In genomic region chr21:36134820-36135390, GRCh38 we compare ENCODE assay signal across 8 cellular contexts. TPM values are rescaled to one million over a fixed set of nuclear protein-coding genes. Genes with fewer than 3 reads are reported as not detected.
DNase-seq lines count a peak whose midpoint lies in the region; ATAC-seq and TF ChIP-seq lines count a peak whose summit lies in the region.

TSS of gene CBR3 (plus strand) at chr21:36135079. CDS start at chr21:36135193, 114 bp downstream.

- H3K36me3 Mint-ChIP-seq in dendritic cell treated with granulocyte-macrophage colony-stimulating factor and Interleukin-4, amounts not matched to agents 40 ng/mL and 50 ng/mL, for 4 days (ENCODE audit: low read depth): peaks cover 27% of the 10 kb centered on the region

- H3K27me3 Mint-ChIP-seq in dendritic cell treated with granulocyte-macrophage colony-stimulating factor and Interleukin-4, amounts not matched to agents 40 ng/mL and 50 ng/mL, for 4 days: peaks cover 3% of the 10 kb centered on the region

- POLR2A ChIA-PET in BJ (lab: Charles Lee): no interaction called here

- peak within 1 kb of the TSS in 2 of 3 donors; percentile 29 to 63 for H3K27ac ChIP-seq in right lobe of liver

- peaks cover 0 to 13% (median 6%) of the 10 kb centered on the region in 4 donors for H3K4me1 ChIP-seq in right lobe of liver

- peaks cover 55% of the 10 kb centered on the region for H3K4me1 Mint-ChIP-seq in dendritic cell treated with granulocyte-macrophage colony-stimulating factor and Interleukin-4, amounts not matched to agents 40 ng/mL and 50 ng/mL, for 4 days (ENCODE audit: low read depth)

- no peaks in the 10 kb centered on the region for H3K9me3 ChIP-seq in right lobe of liver

- H3K27ac Mint-ChIP-seq in dendritic cell treated with granulocyte-macrophage colony-stimulating factor and Interleukin-4, amounts not matched to agents 40 ng/mL and 50 ng/mL, for 4 days: peak within 1 kb of the TSS; percentile 92

- CTCF ChIA-PET in BJ (lab: Yijun Ruan, JAX): interaction anchor here (1.0 kb wide), 1 partner anchor 9 kb away, joined by 3 read pairs; no protein-coding TSS in a partner anchor

- intact Hi-C loops in dendritic cell treated with granulocyte-macrophage colony-stimulating factor and Interleukin-4, amounts not matched to agents 40 ng/mL and 50 ng/mL, for 4 days (cut with micrococcal nuclease): loop anchor here (2.0 kb wide), 1 partner anchor 16 kb away; no protein-coding TSS in a partner anchor
- intact Hi-C loops in right lobe of liver (cut with DNase I): no loop called here

- no peak for TF ChIP-seq POLR2A in right lobe of liver (IDR thresholded peaks at IDR 0.05)

- peak; percentile 35 to 51 (median 44) for ATAC-seq in right lobe of liver

- TF ChIP-seq CTCF in BJ (IDR thresholded peaks at IDR 0.05; ENCODE audit: insufficient read depth, low read depth, low read length) (no peak), right lobe of liver (IDR thresholded peaks at IDR 0.05) (no peak)

- H3K9me3 Mint-ChIP-seq in dendritic cell treated with granulocyte-macrophage colony-stimulating factor and Interleukin-4, amounts not matched to agents 40 ng/mL and 50 ng/mL, for 4 days: no peaks in the 10 kb centered on the region

- no peak for DNase-seq in BJ (ENCODE audit: low read depth)
- peak; percentile 49 for DNase-seq in HPDE6-E6E7 (ENCODE audit: extremely low spot score)
- peak; percentile 41 for DNase-seq in activated CD4-positive, alpha-beta T cell treated with anti-CD3 and anti-CD28 coated beads for 1 hour
- peak in 2 of 3 donors; percentile 46 to 54 for DNase-seq in right lobe of liver
- peak; percentile 44 to 56 for DNase-seq in stimulated activated CD4-positive, alpha-beta T cell treated with anti-CD3 and anti-CD28 coated beads, Interleukin-4, amount 100 ng/mL, for 4 hours
- no peak for DNase-seq in SW480 (ENCODE audit: low spot score)
- no peak for DNase-seq in GM19238 (ENCODE audit: insufficient read length, low spot score)

- H3K36me3 ChIP-seq in BJ (ENCODE audit: control insufficient read depth, insufficient read depth, low read length) (no peaks in the 10 kb centered on the region), right lobe of liver (no peaks in the 10 kb centered on the region)

- 0% methylated on average over 30 of the region's 53 CpGs for WGBS in right lobe of liver (ENCODE audit: insufficient coverage, low coverage, low lambda C conversion rate, missing lambda C conversion rate)

- H3K27me3 ChIP-seq in BJ (ENCODE audit: control insufficient read depth, insufficient read depth, low read length): no peaks in the 10 kb centered on the region
- H3K27me3 ChIP-seq in right lobe of liver: no peaks in the 10 kb centered on the region

- peak within 1 kb of the TSS; percentile 81 for H3K4me3 Mint-ChIP-seq in dendritic cell treated with granulocyte-macrophage colony-stimulating factor and Interleukin-4, amounts not matched to agents 40 ng/mL and 50 ng/mL, for 4 days

- peak within 1 kb of the TSS; percentile 72 for H3K4me3 ChIP-seq in BJ (ENCODE audit: low read depth, low read length)
- peak within 1 kb of the TSS; percentile 46 to 56 (median 54) for H3K4me3 ChIP-seq in right lobe of liver

RNA-seq across cellular contexts. Expression of gene CBR3, which starts in this region (rescaled TPM):
- polyA plus RNA-seq in BJ (2011; rRNA removed): 11.3 and 13.5 TPM in 2 replicates
- 2.9 and 4.2 TPM in 2 replicates for polyA minus RNA-seq in BJ (2011; rRNA and poly(A)+ RNA removed)
- total RNA-seq in right lobe of liver: 1 to 10 TPM in 2 of 6 experiments, under 1 TPM in 2, not detected in 2; 0.17 to 1.3 (median 0.74) TPM

Comparison
In these comparisons a context has a peak if more than half of its experiments do, and no peak if none do; other contexts are left out.
1. DNase-seq: peak in HPDE6-E6E7 (single experiment), activated CD4-positive, alpha-beta T cell treated with anti-CD3 and anti-CD28 coated beads for 1 hour (single experiment), right lobe of liver (2 of 3) and stimulated activated CD4-positive, alpha-beta T cell treated with anti-CD3 and anti-CD28 coated beads, Interleukin-4, amount 100 ng/mL, for 4 hours (2 of 2); none in BJ (single experiment), SW480 (single experiment) and GM19238 (single experiment).